In genomic region chr16:778447-778846, GRCh38 we compare ENCODE assay signal across 19 cellular contexts. TPM values are rescaled to one million over a fixed set of nuclear protein-coding genes. Genes with fewer than 3 reads are reported as not detected.
DNase-seq lines count a peak whose midpoint lies in the region; ATAC-seq, FAIRE-seq and TF ChIP-seq lines count a peak whose summit lies in the region.
"Had no signal": no experiment of that assay in that cellular context is flagged by ENCODE, and none has a peak within 500 bp of the region (broad histone marks: within the 10 kb centered on the region; RNA-seq: fewer than 3 reads in every experiment).

No MANE protein-coding gene starts in this region.

- peak overlapping the region; percentile 62 for H3K27ac ChIP-seq in BLaER1
- H3K27ac ChIP-seq in HEK293 (ENCODE audit: extremely low read depth, low read depth, low read length): no peak overlapping the region
- H3K27ac ChIP-seq in K562 (ENCODE audit: extremely low read depth, low read depth, low read length): no peak overlapping the region
- H3K27ac ChIP-seq in GM23338 (ENCODE audit: low read depth): no peak overlapping the region
- H3K27ac ChIP-seq: HL-60 had no signal

- H3K9me2 ChIP-seq in GM23338 (ENCODE audit: insufficient read depth): no peaks in the 10 kb centered on the region

- H3K4me2 ChIP-seq in BLaER1: peak overlapping the region; percentile 84
- H3K4me2 ChIP-seq in K562 (ENCODE audit: insufficient read depth, low read length): no peak overlapping the region
- H3K4me2 ChIP-seq in GM23338: no peak overlapping the region

- H3K4me1 ChIP-seq in BLaER1 (peaks cover 56% of the 10 kb centered on the region), HEK293 (ENCODE audit: control insufficient read depth, insufficient read depth, low read length) (no peaks in the 10 kb centered on the region), K562 (replicated peaks in 1 of 2; ENCODE audit: control insufficient read depth in 2 of 2, insufficient read depth in 2 of 2, low read length in 2 of 2) (peaks cover 2 to 74% of the 10 kb centered on the region in 2 experiments; a peak in 3 of 5 replicates), GM23338 (ENCODE audit: insufficient read depth) (no peaks in the 10 kb centered on the region)

- H3K9me3 ChIP-seq in BLaER1: no peaks in the 10 kb centered on the region
- no peaks in the 10 kb centered on the region for H3K9me3 ChIP-seq in HEK293 (ENCODE audit: control insufficient read depth, insufficient read depth, low read depth, low read length)
- no peaks in the 10 kb centered on the region for H3K9me3 ChIP-seq in K562 (replicated peaks; ENCODE audit: control insufficient read depth, insufficient read depth, low read depth, low read length)
- H3K9me3 ChIP-seq: BE2C had no signal

- POLR2A ChIA-PET in HEK293 (lab: Yijun Ruan, JAX): interaction anchor here (1.6 kb wide), 1 partner anchor 10 kb away, joined by 5 read pairs; the partner anchor contains the start of genes CHTF18 and RPUSD1
- POLR2A ChIA-PET in K562 (lab: Yijun Ruan, JAX): no interaction called here

- no peak overlapping the region for H3K4me3 Mint-ChIP-seq in GM23338
- H3K4me3 Mint-ChIP-seq: CD14-positive monocyte; CD4-positive, alpha-beta memory T cell; H9 had no signal

- no peak for FAIRE-seq in K562 (lab: Jason Lieb, UNC)

- peaks cover 2% of the 10 kb centered on the region for H3K9me1 ChIP-seq in K562 (ENCODE audit: control insufficient read depth, insufficient read depth, low read length)

- DNase-seq in K562 (ENCODE audit: extremely low read depth in 1 of 4, low spot score in 3 of 4) (no peak), omental fat pad (ENCODE audit: low spot score) (no peak), epidermal melanocyte (ENCODE audit: insufficient read length, low spot score) (no peak), GM23338 (ENCODE audit: low spot score) (no peak)
- DNase-seq in stimulated activated CD4-positive, alpha-beta T cell treated with anti-CD3 and anti-CD28 coated beads, Interleukin-4, amount 100 ng/mL, for 24 hours: no peak
- DNase-seq: BE2C; CD4-positive, alpha-beta memory T cell; DMS79 treated with DMSO at 0.1 percent for 48 hours; GF-D8; GOT3; H9; KBM-7 had no signal

- no peak for TF ChIP-seq EP300 in K562 (IDR thresholded peaks at IDR 0.05; ENCODE audit: low read length)

- no peak overlapping the region for H3K27ac Mint-ChIP-seq in GM23338
- H3K27ac Mint-ChIP-seq: CD14-positive monocyte; CD4-positive, alpha-beta memory T cell had no signal

- H3F3A ChIP-seq in GM23338 (replicated peaks; ENCODE audit: low read depth): peaks cover 3% of the 10 kb centered on the region; the same call in 1 of the 2 replicates

- H3K36me3 ChIP-seq in BLaER1 (no peaks in the 10 kb centered on the region), HEK293 (ENCODE audit: control insufficient read depth in 2 of 2, insufficient read depth in 1 of 2, low read length in 2 of 2) (no peaks in the 10 kb centered on the region), K562 (ENCODE audit: control insufficient read depth, insufficient read depth, low read length) (no peaks in the 10 kb centered on the region), GM23338 (ENCODE audit: insufficient read depth) (no peaks in the 10 kb centered on the region)
- H3K36me3 ChIP-seq: BE2C had no signal

- intact Hi-C loops in K562 (cut with micrococcal nuclease): no loop called here

- H3K4me3 ChIP-seq in BLaER1 (peak overlapping the region; percentile 32; the same call in 1 of the 2 replicates), HEK293 (ENCODE audit: low read depth, low read length) (no peak overlapping the region), K562 (no peak overlapping the region), GM23338 (no peak overlapping the region)

- H4K20me1 ChIP-seq in BLaER1 (no peaks in the 10 kb centered on the region), K562 (replicated peaks; ENCODE audit: control insufficient read depth, insufficient read depth, low read length) (peaks cover 7% of the 10 kb centered on the region), GM23338 (replicated peaks; ENCODE audit: insufficient read depth) (no peaks in the 10 kb centered on the region)

- BruUV-seq in K562 (replicated peaks; lab: Mats Ljungman, UMichigan): no TSS peak

- WGBS in K562 (ENCODE audit: insufficient coverage, low coverage, missing lambda C conversion rate): 69% methylated on average over 8 of the region's 11 CpGs

- H3K9me3 Mint-ChIP-seq in GM23338: no peaks in the 10 kb centered on the region
- H3K9me3 Mint-ChIP-seq: CD4-positive, alpha-beta memory T cell; H9 had no signal

- H3K79me2 ChIP-seq in K562 (ENCODE audit: control insufficient read depth, insufficient read depth, low read length) (no peaks in the 10 kb centered on the region), GM23338 (replicated peaks; ENCODE audit: insufficient read depth) (no peaks in the 10 kb centered on the region)

- no peaks in the 10 kb centered on the region for H3K36me3 Mint-ChIP-seq in GM23338 (ENCODE audit: low read depth)
- H3K36me3 Mint-ChIP-seq: CD14-positive monocyte; CD4-positive, alpha-beta memory T cell had no signal

- ATAC-seq in K562 (peak; percentile 34; the same call in 2 of the 3 replicates), omental fat pad (ENCODE audit: low FRiP score) (peak; percentile 16), GM23338 (no peak; the same call in 2 of the 3 replicates)

- in situ Hi-C loops in K562 (cut with MboI): no loop called here

- H3K27me3 Mint-ChIP-seq in GM23338 (ENCODE audit: insufficient read depth, low read depth, poor library complexity): peaks cover 10% of the 10 kb centered on the region

- peak overlapping the region; percentile 54; the same call in 1 of the 2 replicates for H3K9ac ChIP-seq in BLaER1
- peak overlapping the region in 1 of 2 experiments; percentile 79; a peak in 2 of 4 replicates for H3K9ac ChIP-seq in K562 (ENCODE audit: insufficient read depth in 1 of 2, low read depth in 2 of 2, low read length in 2 of 2)

- TF ChIP-seq POLR2A in K562 (conservative IDR thresholded peaks at IDR 0.05): no peak

- H3K27me3 ChIP-seq in BLaER1 (no peaks in the 10 kb centered on the region), K562 (ENCODE audit: control insufficient read depth in 2 of 2, insufficient read depth in 2 of 2, low read length in 2 of 2) (peaks cover 0 to 11% of the 10 kb centered on the region in 2 experiments; a peak in 2 of 5 replicates), GM23338 (ENCODE audit: insufficient read depth) (no peaks in the 10 kb centered on the region)
- H3K27me3 ChIP-seq: BE2C had no signal

- TF ChIP-seq CTCF in HEK293 (tag by site-specific recombination; IDR thresholded peaks at IDR 0.05) (no peak), K562 (IDR thresholded peaks at IDR 0.05 in 2 of 3, conservative IDR thresholded peaks at IDR 0.05 in 1 of 3; ENCODE audit: insufficient read depth in 2 of 3, low read depth in 1 of 3, low read length in 3 of 3) (no peak), omental fat pad (IDR thresholded peaks at IDR 0.05) (no peak), GM23338 (conservative IDR thresholded peaks at IDR 0.05; ENCODE audit: low read depth in 2 of 2) (no peak)

- CTCF ChIA-PET in HEK293 (lab: Yijun Ruan, JAX) (no interaction called here), K562 (lab: Yijun Ruan, JAX; ENCODE audit: low intra/inter-chr PET ratio) (no interaction called here)

- no peaks in the 10 kb centered on the region for H3K4me1 Mint-ChIP-seq in GM23338
- H3K4me1 Mint-ChIP-seq: CD14-positive monocyte; CD4-positive, alpha-beta memory T cell; H9 had no signal

- TF ChIP-seq RAD21 in K562 (CRISPR knock-in tag; conservative IDR thresholded peaks at IDR 0.05 in 1 of 2, IDR thresholded peaks at IDR 0.05 in 1 of 2): no peak

- H2AFZ ChIP-seq in K562 (ENCODE audit: low read depth, low read length) (no peak overlapping the region), GM23338 (no peak overlapping the region)

RNA-seq across cellular contexts. Expression of gene RPUSD1, which starts 9.7 kb away (rescaled TPM):
- 10.9 and 59.9 TPM in 2 replicates for total RNA-seq in K562 (2011; cell fraction: chromatin; rRNA removed; ENCODE audit: low replicate concordance)
- total RNA-seq in K562 (2011; cell fraction: nucleolus; rRNA removed): 59.0 and 69.6 TPM in 2 replicates
- 21.1 and 25.7 TPM in 2 replicates for total RNA-seq in K562 (2011; cell fraction: nucleoplasm; rRNA removed)
- total RNA-seq in K562 (2014; rRNA removed) (50.7 and 67.3 TPM in 2 replicates), K562 (2014; rRNA removed; fragmentation: Illumina TruSeq; extraction: Trizol) (1.7 and 3.3 TPM in 2 replicates), K562 (2015; rRNA removed; fragmentation: Illumina TruSeq; extraction: Trizol) (22.7 and 27.2 TPM in 2 replicates), K562 (2021) (55.2 and 55.9 TPM in 2 replicates), omental fat pad (10 to 100 TPM in 3 of 4 donors, 1 to 10 TPM in 1; 9.6 to 20.9 (median 13.7) TPM)
- polyA plus RNA-seq in K562 (2011; rRNA removed) (12.0 and 17.7 TPM in 2 replicates), K562 (2014; fragmentation: Illumina TruSeq; extraction: Trizol) (7.0 and 30.1 TPM in 2 replicates), K562 (2014; fragmentation: Nextera tagmentation; extraction: Ambion mirVana) (under 1 TPM; 0.45 to 0.98 TPM), K562 (2014; rRNA removed) (56.6 and 66.9 TPM in 2 replicates), GM23338 (2016; fragmentation: Nextera tagmentation; extraction: Ambion mirVana) (19.1 and 20.7 TPM in 2 replicates)
- 26.1 and 86.4 TPM in 2 replicates for polyA plus RNA-seq in K562 (2011; cell fraction: cytosol; rRNA removed)
- polyA plus RNA-seq in K562 (2011; cell fraction: nucleus; rRNA removed): 56.1 and 93.4 TPM in 2 replicates
- polyA plus RNA-seq in K562 (2012): 24.6 and 30.5 TPM in 2 replicates
- 3.8 and 4.8 TPM in 2 replicates for polyA minus RNA-seq in K562 (2011; rRNA and poly(A)+ RNA removed)
- 18.6 and 19.8 TPM in 2 replicates for polyA minus RNA-seq in K562 (2011; cell fraction: cytosol; rRNA and poly(A)+ RNA removed)
- polyA minus RNA-seq in K562 (2011; cell fraction: nucleus; rRNA and poly(A)+ RNA removed): 30.8 and 34.1 TPM in 2 replicates
- total RNA-seq in GM23338 (2014; rRNA removed; shearing (Covaris generic)): 41.9 and 79.5 TPM in 2 replicates

RNA-seq across cellular contexts. Expression of gene CHTF18, which starts 10.0 kb away (rescaled TPM):
- total RNA-seq in K562 (2011; cell fraction: chromatin; rRNA removed; ENCODE audit: low replicate concordance): 53.1 and 261 TPM in 2 replicates
- 207 and 214 TPM in 2 replicates for total RNA-seq in K562 (2011; cell fraction: nucleolus; rRNA removed)
- 88.6 and 90.7 TPM in 2 replicates for total RNA-seq in K562 (2011; cell fraction: nucleoplasm; rRNA removed)
- total RNA-seq in K562 (2014; rRNA removed) (57.2 and 70.7 TPM in 2 replicates), K562 (2014; rRNA removed; fragmentation: Illumina TruSeq; extraction: Trizol) (2.7 and 4.4 TPM in 2 replicates), K562 (2015; rRNA removed; fragmentation: Illumina TruSeq; extraction: Trizol) (21.1 and 22.1 TPM in 2 replicates), K562 (2021) (121 and 123 TPM in 2 replicates), omental fat pad (10 to 100 TPM in 1 of 4 donors, 1 to 10 TPM in 3; 2.8 to 10.7 (median 4.6) TPM)
- polyA plus RNA-seq in K562 (2011; rRNA removed) (17.0 and 32.6 TPM in 2 replicates), K562 (2014; fragmentation: Illumina TruSeq; extraction: Trizol) (5.1 and 23.0 TPM in 2 replicates), K562 (2014; fragmentation: Nextera tagmentation; extraction: Ambion mirVana) (1 to 10 TPM; 2.5 to 2.7 TPM), K562 (2014; rRNA removed) (91.5 and 93.4 TPM in 2 replicates), GM23338 (2016; fragmentation: Nextera tagmentation; extraction: Ambion mirVana) (61.3 and 69.2 TPM in 2 replicates)
- polyA plus RNA-seq in K562 (2011; cell fraction: cytosol; rRNA removed): 23.3 and 65.2 TPM in 2 replicates
- 379 and 556 TPM in 2 replicates for polyA plus RNA-seq in K562 (2011; cell fraction: nucleus; rRNA removed)
- 65.7 and 81.8 TPM in 2 replicates for polyA plus RNA-seq in K562 (2012)
- 2.7 and 4.0 TPM in 2 replicates for polyA minus RNA-seq in K562 (2011; rRNA and poly(A)+ RNA removed)
- polyA minus RNA-seq in K562 (2011; cell fraction: cytosol; rRNA and poly(A)+ RNA removed): 8.6 and 13.5 TPM in 2 replicates
- polyA minus RNA-seq in K562 (2011; cell fraction: nucleus; rRNA and poly(A)+ RNA removed): 59.3 and 59.4 TPM in 2 replicates
- total RNA-seq in GM23338 (2014; rRNA removed; shearing (Covaris generic)): 108 and 129 TPM in 2 replicates

RNA-seq across cellular contexts. Expression of gene MSLN, which starts 17.9 kb away (rescaled TPM):
- total RNA-seq in K562 (2011; cell fraction: chromatin; rRNA removed; ENCODE audit: low replicate concordance): not detected in 2 replicates
- total RNA-seq in K562 (2011; cell fraction: nucleolus; rRNA removed): not detected in 2 replicates
- total RNA-seq in K562 (2011; cell fraction: nucleoplasm; rRNA removed): not detected in 2 replicates
- total RNA-seq in K562 (2014; rRNA removed) (not detected in 2 replicates), K562 (2014; rRNA removed; fragmentation: Illumina TruSeq; extraction: Trizol) (not detected in 2 replicates), K562 (2015; rRNA removed; fragmentation: Illumina TruSeq; extraction: Trizol) (not detected in 2 replicates), K562 (2021) (0.22 TPM in 1 of 2 replicates, not detected in the other), omental fat pad (100 to 1,000 TPM in 2 of 4 donors, 10 to 100 TPM in 1, 1 to 10 TPM in 1; 1.1 to 355 (median 129) TPM)
- polyA plus RNA-seq in K562 (2011; rRNA removed) (not detected in 2 replicates), K562 (2014; fragmentation: Illumina TruSeq; extraction: Trizol) (not detected in 2 replicates), K562 (2014; fragmentation: Nextera tagmentation; extraction: Ambion mirVana) (not detected), K562 (2014; rRNA removed) (not detected in 2 replicates), GM23338 (2016; fragmentation: Nextera tagmentation; extraction: Ambion mirVana) (not detected in 2 replicates)
- polyA plus RNA-seq in K562 (2011; cell fraction: cytosol; rRNA removed): not detected in 2 replicates
- polyA plus RNA-seq in K562 (2011; cell fraction: nucleus; rRNA removed): not detected in 2 replicates
- not detected in 2 replicates for polyA plus RNA-seq in K562 (2012)
- polyA minus RNA-seq in K562 (2011; rRNA and poly(A)+ RNA removed): not detected in 2 replicates
- 0.86 and 3.8 TPM in 2 replicates for polyA minus RNA-seq in K562 (2011; cell fraction: cytosol; rRNA and poly(A)+ RNA removed)
- 0.22 and 0.40 TPM in 2 replicates for polyA minus RNA-seq in K562 (2011; cell fraction: nucleus; rRNA and poly(A)+ RNA removed)
- 0.10 TPM in 1 of 2 replicates, not detected in the other for total RNA-seq in GM23338 (2014; rRNA removed; shearing (Covaris generic))
- total RNA-seq: CD4-positive, alpha-beta memory T cell; HT1080; IMR-90 had no signal
- polyA plus RNA-seq: CD4-positive, alpha-beta memory T cell had no signal

RNA-seq across cellular contexts. Expression of gene GNG13, which starts 22.1 kb away (rescaled TPM):
- not detected in 2 replicates for total RNA-seq in K562 (2011; cell fraction: chromatin; rRNA removed; ENCODE audit: low replicate concordance)
- not detected in 2 replicates for total RNA-seq in K562 (2011; cell fraction: nucleolus; rRNA removed)
- total RNA-seq in K562 (2011; cell fraction: nucleoplasm; rRNA removed): not detected in 2 replicates
- not detected in 2 replicates for total RNA-seq in K562 (2014; rRNA removed)
- total RNA-seq in K562 (2014; rRNA removed; fragmentation: Illumina TruSeq; extraction: Trizol): not detected in 2 replicates
- not detected in 2 replicates for total RNA-seq in K562 (2015; rRNA removed; fragmentation: Illumina TruSeq; extraction: Trizol)
- not detected in 2 replicates for total RNA-seq in K562 (2021)
- not detected in 2 replicates for polyA plus RNA-seq in K562 (2011; rRNA removed)
- polyA plus RNA-seq in K562 (2011; cell fraction: cytosol; rRNA removed): not detected in 2 replicates
- not detected in 2 replicates for polyA plus RNA-seq in K562 (2011; cell fraction: nucleus; rRNA removed)
- polyA plus RNA-seq in K562 (2012): 1.00 and 1.4 TPM in 2 replicates
- polyA plus RNA-seq in K562 (2014; fragmentation: Illumina TruSeq; extraction: Trizol): not detected in 2 replicates
- polyA plus RNA-seq in K562 (2014; fragmentation: Nextera tagmentation; extraction: Ambion mirVana): not detected
- not detected in 2 replicates for polyA plus RNA-seq in K562 (2014; rRNA removed)
- not detected in 2 replicates for polyA minus RNA-seq in K562 (2011; rRNA and poly(A)+ RNA removed)
- polyA minus RNA-seq in K562 (2011; cell fraction: cytosol; rRNA and poly(A)+ RNA removed): not detected in 2 replicates
- not detected in 2 replicates for polyA minus RNA-seq in K562 (2011; cell fraction: nucleus; rRNA and poly(A)+ RNA removed)
- not detected for total RNA-seq in omental fat pad
- not detected in 2 replicates for total RNA-seq in GM23338 (2014; rRNA removed; shearing (Covaris generic))
- 0.29 and 0.30 TPM in 2 replicates for polyA plus RNA-seq in GM23338 (2016; fragmentation: Nextera tagmentation; extraction: Ambion mirVana)
- total RNA-seq: A172; CD4-positive, alpha-beta memory T cell; H9; HT1080; IMR-90 had no signal
- polyA plus RNA-seq: CD14-positive monocyte; CD4-positive, alpha-beta memory T cell; IMR-90 had no signal

RNA-seq across cellular contexts. Expression of gene CIAO3, which starts 37.6 kb away (rescaled TPM):
- total RNA-seq in K562 (2011; cell fraction: chromatin; rRNA removed; ENCODE audit: low replicate concordance): 110 and 324 TPM in 2 replicates
- total RNA-seq in K562 (2011; cell fraction: nucleolus; rRNA removed): 238 and 279 TPM in 2 replicates
- 145 and 170 TPM in 2 replicates for total RNA-seq in K562 (2011; cell fraction: nucleoplasm; rRNA removed)
- total RNA-seq in K562 (2014; rRNA removed): 35.6 and 48.2 TPM in 2 replicates
- 7.3 and 7.9 TPM in 2 replicates for total RNA-seq in K562 (2014; rRNA removed; fragmentation: Illumina TruSeq; extraction: Trizol)
- total RNA-seq in K562 (2015; rRNA removed; fragmentation: Illumina TruSeq; extraction: Trizol): 18.6 and 20.5 TPM in 2 replicates
- total RNA-seq in K562 (2021): 30.7 and 30.9 TPM in 2 replicates
- polyA plus RNA-seq in K562 (2011; rRNA removed): 18.5 and 30.5 TPM in 2 replicates
- 24.1 and 25.8 TPM in 2 replicates for polyA plus RNA-seq in K562 (2011; cell fraction: cytosol; rRNA removed)
- 101 and 104 TPM in 2 replicates for polyA plus RNA-seq in K562 (2011; cell fraction: nucleus; rRNA removed)
- polyA plus RNA-seq in K562 (2012): 22.4 and 34.2 TPM in 2 replicates
- polyA plus RNA-seq in K562 (2014; fragmentation: Illumina TruSeq; extraction: Trizol): 17.1 and 18.7 TPM in 2 replicates
- polyA plus RNA-seq in K562 (2014; fragmentation: Nextera tagmentation; extraction: Ambion mirVana): 1 to 10 TPM; 2.2 to 2.4 TPM
- polyA plus RNA-seq in K562 (2014; rRNA removed): 31.0 and 38.2 TPM in 2 replicates
- 13.5 and 15.4 TPM in 2 replicates for polyA minus RNA-seq in K562 (2011; rRNA and poly(A)+ RNA removed)
- polyA minus RNA-seq in K562 (2011; cell fraction: cytosol; rRNA and poly(A)+ RNA removed): 9.9 and 14.8 TPM in 2 replicates
- polyA minus RNA-seq in K562 (2011; cell fraction: nucleus; rRNA and poly(A)+ RNA removed): 52.0 and 78.0 TPM in 2 replicates
- total RNA-seq in omental fat pad: 10 to 100 TPM; 17.6 to 26.8 (median 22.1) TPM
- 19.2 and 42.3 TPM in 2 replicates for total RNA-seq in GM23338 (2014; rRNA removed; shearing (Covaris generic))
- 13.0 and 15.4 TPM in 2 replicates for polyA plus RNA-seq in GM23338 (2016; fragmentation: Nextera tagmentation; extraction: Ambion mirVana)
